ENCODE assay signal across 1 cellular context in genomic region chr18:48868468-48869466, GRCh38.
TF ChIP-seq lines count a peak whose summit lies in the region.

No MANE protein-coding gene starts in this region.

TF ChIP-seq in HepG2, 621 proteins besides CTCF, POLR2A, EP300 and RAD21 (continued from another document):
- TF ChIP-seq ZFP37 (CRISPR knock-in tag; IDR thresholded peaks at IDR 0.05; ENCODE audit: borderline replicate concordance): no peak
- no peak for TF ChIP-seq RBFOX2 (IDR thresholded peaks at IDR 0.05; ENCODE audit: low read depth, low read length)
- peak; percentile 58; the same call in 1 of the 2 replicates for TF ChIP-seq ZNF292 (CRISPR knock-in tag; IDR thresholded peaks at IDR 0.05; ENCODE audit: borderline replicate concordance, low read depth)
- peak; percentile 75 for TF ChIP-seq ZNF768 (CRISPR knock-in tag; IDR thresholded peaks at IDR 0.05)
- TF ChIP-seq HOXD1 (CRISPR knock-in tag; IDR thresholded peaks at IDR 0.05): no peak
- no peak for TF ChIP-seq USF2 (IDR thresholded peaks at IDR 0.05; ENCODE audit: low read depth, low read length)
- no peak for TF ChIP-seq USF2 (CRISPR knock-in tag; IDR thresholded peaks at IDR 0.05; ENCODE audit: borderline replicate concordance)
- TF ChIP-seq ZBTB21 (CRISPR knock-in tag; IDR thresholded peaks at IDR 0.05): no peak
- TF ChIP-seq ZNF12 (CRISPR knock-in tag; IDR thresholded peaks at IDR 0.05): 0 out of 2 replicates have a peak, but pooled peaks have one; percentile 19
- TF ChIP-seq RXRA (CRISPR knock-in tag; IDR thresholded peaks at IDR 0.05): no peak
- TF ChIP-seq YEATS4 (CRISPR knock-in tag; IDR thresholded peaks at IDR 0.05; ENCODE audit: borderline replicate concordance): no peak
- TF ChIP-seq ZKSCAN5 (CRISPR knock-in tag; IDR thresholded peaks at IDR 0.05): no peak
- peak; percentile 34 for TF ChIP-seq TEAD3 (CRISPR knock-in tag; optimal IDR thresholded peaks at IDR 0.05; ENCODE audit: borderline replicate concordance)
- 0 out of 2 replicates have a peak, but pooled peaks have one; percentile 43 for TF ChIP-seq ZNF746 (CRISPR knock-in tag; IDR thresholded peaks at IDR 0.05)
- TF ChIP-seq MYPOP (CRISPR knock-in tag; IDR thresholded peaks at IDR 0.05): no peak
- no peak for TF ChIP-seq ZNF710 (CRISPR knock-in tag; IDR thresholded peaks at IDR 0.05; ENCODE audit: borderline replicate concordance)
- TF ChIP-seq ZNF10 (CRISPR knock-in tag; IDR thresholded peaks at IDR 0.05; ENCODE audit: borderline replicate concordance, low read depth): no peak
- no peak for TF ChIP-seq NFKBIZ (CRISPR knock-in tag; IDR thresholded peaks at IDR 0.05)
- TF ChIP-seq ZNF766 (CRISPR knock-in tag; IDR thresholded peaks at IDR 0.05; ENCODE audit: borderline replicate concordance): no peak
- no peak for TF ChIP-seq ZNF770 (CRISPR knock-in tag; IDR thresholded peaks at IDR 0.05)
- no peak for TF ChIP-seq ZNF550 (CRISPR knock-in tag; IDR thresholded peaks at IDR 0.05; ENCODE audit: borderline replicate concordance)
- TF ChIP-seq SOX5 (CRISPR knock-in tag; IDR thresholded peaks at IDR 0.05; ENCODE audit: borderline replicate concordance): 0 out of 2 replicates have a peak, but pooled peaks have one; percentile 10
- TF ChIP-seq PRDM4 (CRISPR knock-in tag; IDR thresholded peaks at IDR 0.05; ENCODE audit: borderline replicate concordance): no peak
- TF ChIP-seq HNRNPUL1 (IDR thresholded peaks at IDR 0.05; ENCODE audit: low read depth, low read length): no peak
- TF ChIP-seq ZNF598 (CRISPR knock-in tag; IDR thresholded peaks at IDR 0.05; ENCODE audit: borderline replicate concordance): no peak
- TF ChIP-seq PATZ1 (CRISPR knock-in tag; IDR thresholded peaks at IDR 0.05): 0 out of 2 replicates have a peak, but pooled peaks have one; percentile 21
- TF ChIP-seq SAFB2 (CRISPR knock-in tag; IDR thresholded peaks at IDR 0.05; ENCODE audit: borderline replicate concordance, low read depth): no peak
- peak; percentile 56 for TF ChIP-seq MAFG (CRISPR knock-in tag; IDR thresholded peaks at IDR 0.05)
- peak; percentile 68 for TF ChIP-seq ZNF687 (CRISPR knock-in tag; IDR thresholded peaks at IDR 0.05)
- no peak; the same call in 1 of the 2 replicates for TF ChIP-seq ZFP91 (CRISPR knock-in tag; IDR thresholded peaks at IDR 0.05; ENCODE audit: borderline replicate concordance)
- TF ChIP-seq ZNF280D (CRISPR knock-in tag; IDR thresholded peaks at IDR 0.05): no peak
- TF ChIP-seq SRSF4 (IDR thresholded peaks at IDR 0.05; ENCODE audit: low read depth, low read length, poor library complexity, severe bottlenecking): no peak
- no peak for TF ChIP-seq ZBTB26 (CRISPR knock-in tag; IDR thresholded peaks at IDR 0.05; ENCODE audit: borderline replicate concordance)
